ENCODE assay signal across 8 cellular contexts in genomic region chr6:2766767-2767314, GRCh38. TPM values are rescaled to one million over a fixed set of nuclear protein-coding genes. Genes with fewer than 3 reads are reported as not detected.
DNase-seq lines count a peak whose midpoint lies in the region; ATAC-seq, FAIRE-seq and TF ChIP-seq lines count a peak whose summit lies in the region.

No MANE protein-coding gene starts in this region.

- H3K36me3 ChIP-seq in astrocyte (ENCODE audit: insufficient read depth, low read length) (peaks cover 6% of the 10 kb centered on the region), left lung (peaks cover 0 to 6% of the 10 kb centered on the region in 2 donors), transverse colon (peaks cover 0 to 6% (median 3%) of the 10 kb centered on the region in 4 donors)

- peak overlapping the region; percentile 89 for H3K27ac Mint-ChIP-seq in astrocyte (ENCODE audit: unreplicated experiment)

- H3K4me1 ChIP-seq in astrocyte (ENCODE audit: insufficient read depth, low read length) = peaks cover 25% of the 10 kb centered on the region
- peaks cover 14 to 56% of the 10 kb centered on the region in 2 donors for H3K4me1 ChIP-seq in left lung
- peaks cover 26 to 50% (median 34%) of the 10 kb centered on the region in 4 donors for H3K4me1 ChIP-seq in transverse colon

- H3K9ac ChIP-seq in astrocyte (ENCODE audit: low read length) = peak overlapping the region; percentile 93

- peaks cover 51% of the 10 kb centered on the region for H4K20me1 ChIP-seq in astrocyte (ENCODE audit: insufficient read depth, low read length)

- TF ChIP-seq POLR2A in transverse colon (IDR thresholded peaks at IDR 0.05) = no peak

- H3K27me3 Mint-ChIP-seq in astrocyte (ENCODE audit: low read depth, unreplicated experiment) = no peaks in the 10 kb centered on the region

- H3K4me2 ChIP-seq in astrocyte (ENCODE audit: low read length) = peak overlapping the region; percentile 96

- H3K4me3 Mint-ChIP-seq in astrocyte (ENCODE audit: unreplicated experiment) = peak overlapping the region; percentile 91

- ATAC-seq in left lung = no peak
- ATAC-seq in GM21515 (IDR thresholded peaks at IDR 0.05; ENCODE audit: unreplicated experiment) = no peak
- no peak for ATAC-seq in GM18907 (IDR thresholded peaks at IDR 0.05; ENCODE audit: unreplicated experiment)

- no peaks in the 10 kb centered on the region for H3K9me3 Mint-ChIP-seq in astrocyte (ENCODE audit: unreplicated experiment)

- H3K79me2 ChIP-seq in astrocyte (ENCODE audit: insufficient read depth, low read length) = peaks cover 62% of the 10 kb centered on the region

- H3K27me3 ChIP-seq in astrocyte (ENCODE audit: insufficient read depth, low read length) (no peaks in the 10 kb centered on the region), left lung (no peaks in the 10 kb centered on the region), transverse colon (no peaks in the 10 kb centered on the region)

- H3K4me1 Mint-ChIP-seq in astrocyte (ENCODE audit: low read depth, unreplicated experiment) = peaks cover 19% of the 10 kb centered on the region

- H3K4me3 ChIP-seq in HFF-Myc (replicated peaks; ENCODE audit: low read depth, low read length) = peak overlapping the region; percentile 90
- H3K4me3 ChIP-seq in astrocyte (ENCODE audit: insufficient read depth, low read depth, low read length) = peak overlapping the region; percentile 91
- peak overlapping the region; percentile 76 to 89 for H3K4me3 ChIP-seq in left lung
- H3K4me3 ChIP-seq in transverse colon = peak overlapping the region; percentile 59 to 96 (median 74)

- DNase-seq in A172 (ENCODE audit: low spot score) = peak; percentile 7
- no peak for DNase-seq in HFF-Myc (ENCODE audit: extremely low read depth, low read depth)
- DNase-seq in astrocyte (ENCODE audit: low read depth) = no peak
- no peak for DNase-seq in left lung
- no peak for DNase-seq in transverse colon
- no peak for DNase-seq in D341Med (ENCODE audit: low spot score)

- TF ChIP-seq EP300 in transverse colon (IDR thresholded peaks at IDR 0.05; ENCODE audit: low read depth) = no peak

- FAIRE-seq in astrocyte (lab: Jason Lieb, UNC) = no peak

- H2AFZ ChIP-seq in astrocyte (ENCODE audit: low read depth, low read length) = no peak overlapping the region

- in situ Hi-C loops in transverse colon (cut with MboI; ENCODE audit: low pct_ligation_motif_present in 1 of 4, low pct_unique_long_range_greater_than_20kb in 1 of 4, low sequenced_read_pairs in 3 of 4) = no loop called here

- TF ChIP-seq CTCF in HFF-Myc (IDR thresholded peaks at IDR 0.05; ENCODE audit: low read depth, low read length, missing control alignments) = no peak
- no peak for TF ChIP-seq CTCF in astrocyte (IDR thresholded peaks at IDR 0.05; ENCODE audit: insufficient read depth, low read depth, low read length)
- no peak for TF ChIP-seq CTCF in left lung (IDR thresholded peaks at IDR 0.05)
- TF ChIP-seq CTCF in transverse colon (IDR thresholded peaks at IDR 0.05) = peak in 1 of 5 experiments; percentile 38

- H3K27ac ChIP-seq in astrocyte (ENCODE audit: low read depth, low read length) (peak overlapping the region; percentile 88), left lung (peak overlapping the region in 1 of 2 donors; percentile 97), transverse colon (peak overlapping the region; percentile 94 to 100 (median 98))

- intact Hi-C loops in left lung (cut with DNase I) (no loop called here), transverse colon (cut with DNase I; ENCODE audit: low total_unique reads) (no loop called here)

- H3K36me3 Mint-ChIP-seq in astrocyte (ENCODE audit: low read depth, unreplicated experiment) = peaks cover 4% of the 10 kb centered on the region

- H3K9me3 ChIP-seq in astrocyte (ENCODE audit: insufficient read depth, low read depth, low read length) (no peaks in the 10 kb centered on the region), left lung (no peaks in the 10 kb centered on the region), transverse colon (no peaks in the 10 kb centered on the region)

- WGBS in transverse colon (ENCODE audit: low coverage in 1 of 2), 2 donors = 3 to 5% methylated on average over 10 of the region's 10 CpGs

RNA-seq across cellular contexts. Expression of gene WRNIP1, which starts 1.6 kb away (rescaled TPM):
- 85.9 and 90.5 TPM in 2 replicates for total RNA-seq in A172 (2014; rRNA removed; shearing (Covaris generic))
- total RNA-seq in astrocyte = 31.3 and 31.5 TPM in 2 replicates
- total RNA-seq in left lung = 10 to 100 TPM; 34.9 to 37.4 TPM
- 100 to 1,000 TPM in 1 of 4 donors, 10 to 100 TPM in 3; 58.3 to 105 (median 65.8) TPM for total RNA-seq in transverse colon

RNA-seq across cellular contexts. Expression of gene MYLK4, which starts 16.1 kb away (rescaled TPM):
- total RNA-seq in A172 (2014; rRNA removed; shearing (Covaris generic)) = 0.12 and 0.24 TPM in 2 replicates
- total RNA-seq in astrocyte (0.23 and 0.55 TPM in 2 replicates), left lung (1 to 10 TPM in 1 of 2 donors, under 1 TPM in 1; 0.52 to 1.2 TPM), transverse colon (under 1 TPM; 0.41 to 0.79 (median 0.67) TPM)
